Comparison of ENCODE assay signal across 8 cellular contexts in the genomic region with DNA sequence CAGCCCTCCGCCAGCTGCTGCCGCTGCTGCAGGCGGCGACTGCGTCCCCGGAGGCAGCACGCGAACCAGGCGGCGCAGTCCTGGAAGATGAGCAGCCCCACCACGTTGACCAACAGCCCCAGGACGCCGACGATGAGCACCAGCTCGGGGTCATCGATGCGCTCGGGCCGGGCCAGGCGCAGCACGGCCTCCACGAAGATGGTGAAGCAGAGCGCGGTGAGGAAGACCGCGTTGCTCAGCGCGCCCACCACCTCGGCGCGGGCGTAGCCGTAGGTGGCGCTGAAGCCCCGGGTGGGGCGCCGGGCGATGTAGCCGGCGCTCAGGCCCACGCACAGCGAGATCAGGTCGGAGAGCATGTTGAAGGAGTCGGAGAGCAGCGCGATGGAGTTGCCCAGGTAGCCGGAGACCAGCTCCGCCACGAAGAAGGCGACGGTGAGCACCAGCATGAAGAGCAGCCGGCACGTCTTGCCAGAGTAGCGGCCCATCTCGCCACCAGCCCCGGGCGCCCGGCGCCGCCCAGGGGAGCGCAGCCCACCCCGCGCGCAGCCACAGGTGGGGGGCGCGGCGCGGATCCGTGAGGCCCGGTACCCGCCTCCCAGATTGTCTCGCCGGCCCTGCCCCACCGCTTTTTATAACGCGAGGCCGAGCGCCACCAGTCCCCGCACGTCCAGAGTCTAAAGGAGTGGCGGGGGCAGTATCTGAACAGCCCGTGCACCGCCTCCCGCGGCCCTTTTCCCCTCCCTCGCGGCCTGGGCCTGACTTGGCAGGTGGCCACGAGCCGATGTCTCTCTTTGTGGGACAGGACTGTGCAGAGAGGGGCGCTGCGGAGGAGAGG. TPM values are rescaled to one million over a fixed set of nuclear protein-coding genes. Genes with fewer than 3 reads are reported as not detected.
DNase-seq lines count a peak whose midpoint lies in the region; ATAC-seq and TF ChIP-seq lines count a peak whose summit lies in the region.

A gene (minus strand): TSS at position 602 of the 835 bp plus-strand sequence. CDS start 117 bp downstream, at position 485.

- H3K4me2 ChIP-seq in MM.1S (ENCODE audit: low read depth, low read length), result peak within 1 kb of the TSS; percentile 51; the same call in 1 of the 2 replicates

- H2AFZ ChIP-seq in MM.1S (ENCODE audit: low read length), result peak within 1 kb of the TSS; percentile 51; the same call in 1 of the 2 replicates

- in situ Hi-C loops in astrocyte of the spinal cord (cut with HindIII; ENCODE audit: low sequenced_read_pairs), result no loop called here

- ATAC-seq in HG02840 (IDR thresholded peaks at IDR 0.05; ENCODE audit: low FRiP score, unreplicated experiment), result no peak

- H4K20me1 ChIP-seq in MM.1S (ENCODE audit: insufficient read depth, low read length), result no peaks in the 10 kb centered on the region

- TF ChIP-seq CTCF in MM.1S (IDR thresholded peaks at IDR 0.05; ENCODE audit: low read length) (no peak), astrocyte of the spinal cord (IDR thresholded peaks at IDR 0.05; ENCODE audit: low read depth, low read length) (no peak)

- no peaks in the 10 kb centered on the region for H3K9me2 ChIP-seq in MM.1S (replicated peaks; ENCODE audit: insufficient read depth, low read length)

- no peak within 1 kb of the TSS for H3K27ac ChIP-seq in MM.1S (ENCODE audit: low read length)
- no peak within 1 kb of the TSS for H3K27ac ChIP-seq in skeletal muscle tissue (ENCODE audit: low read depth, low read length)
- no peak within 1 kb of the TSS for H3K27ac ChIP-seq in SJCRH30

- H3K9ac ChIP-seq in MM.1S (ENCODE audit: low read length) (no peak within 1 kb of the TSS), skeletal muscle tissue (ENCODE audit: low read depth in 1 of 3, low read length in 3 of 3) (peak within 1 kb of the TSS in 1 of 3 donors; percentile 16)

- peak; percentile 23 for DNase-seq in stimulated activated CD4-positive, alpha-beta T cell treated with anti-CD3 and anti-CD28 coated beads, Interleukin-15, amount 100 ng/mL, for 24 hours
- no peak for DNase-seq in stimulated activated CD4-positive, alpha-beta T cell treated with anti-CD3 and anti-CD28 coated beads, Interleukin-4, amount 100 ng/mL, for 24 hours
- DNase-seq in MM.1S (no peak), astrocyte of the spinal cord (ENCODE audit: low read depth, low spot score) (no peak), iPS-NIHi7 (ENCODE audit: extremely low spot score) (peak; percentile 62), SJCRH30 (no peak)

- no peaks in the 10 kb centered on the region for H3K27me3 ChIP-seq in MM.1S (replicated peaks; ENCODE audit: insufficient read depth, low read length)
- H3K27me3 ChIP-seq in skeletal muscle tissue (ENCODE audit: control insufficient read depth in 3 of 3, insufficient read depth in 3 of 3, low read length in 3 of 3), result peaks cover 21 to 32% (median 27%) of the 10 kb centered on the region in 3 donors
- no peaks in the 10 kb centered on the region for H3K27me3 ChIP-seq in SJCRH30

- H3K36me3 ChIP-seq in MM.1S (replicated peaks; ENCODE audit: insufficient read depth, low read length), result no peaks in the 10 kb centered on the region
- no peaks in the 10 kb centered on the region for H3K36me3 ChIP-seq in skeletal muscle tissue (ENCODE audit: control insufficient read depth in 3 of 3, insufficient read depth in 3 of 3, low read length in 3 of 3)
- H3K36me3 ChIP-seq in SJCRH30, result no peaks in the 10 kb centered on the region

- H3K9me3 ChIP-seq in MM.1S (replicated peaks; ENCODE audit: insufficient read depth, low read length), result no peaks in the 10 kb centered on the region
- no peaks in the 10 kb centered on the region for H3K9me3 ChIP-seq in skeletal muscle tissue (ENCODE audit: control insufficient read depth in 3 of 3, low read length in 3 of 3)
- H3K9me3 ChIP-seq in SJCRH30 (replicated peaks), result no peaks in the 10 kb centered on the region; the same call in 1 of the 2 replicates

- H3K4me1 ChIP-seq in MM.1S (ENCODE audit: low read length), result no peaks in the 10 kb centered on the region
- peaks cover 2 to 7% (median 6%) of the 10 kb centered on the region in 3 donors for H3K4me1 ChIP-seq in skeletal muscle tissue (ENCODE audit: control insufficient read depth in 3 of 3, insufficient read depth in 3 of 3, low read length in 3 of 3)
- H3K4me1 ChIP-seq in SJCRH30, result no peaks in the 10 kb centered on the region

- H3K4me3 ChIP-seq in MM.1S (ENCODE audit: low read length) (peak within 1 kb of the TSS; percentile 22; the same call in 1 of the 2 replicates), astrocyte of the spinal cord (ENCODE audit: low read depth, low read length) (peak within 1 kb of the TSS; percentile 41), skeletal muscle tissue (ENCODE audit: low read length in 3 of 3) (peak within 1 kb of the TSS; percentile 49 to 60 (median 52)), SJCRH30 (no peak within 1 kb of the TSS)

- no peaks in the 10 kb centered on the region for H3F3A ChIP-seq in MM.1S (ENCODE audit: insufficient read depth, low read length)

- H3K79me2 ChIP-seq in MM.1S (ENCODE audit: low read length), result no peaks in the 10 kb centered on the region

RNA-seq across cellular contexts. Expression of the gene that starts here (rescaled TPM):
- 1.0 TPM for total RNA-seq in skeletal muscle tissue
- not detected in 2 replicates for total RNA-seq in SJCRH30 (2014; rRNA removed; shearing (Covaris generic))

Comparison
In these comparisons a context has a peak if more than half of its experiments do, and no peak if none do; other contexts are left out.
1. DNase-seq: peak in stimulated activated CD4-positive, alpha-beta T cell treated with anti-CD3 and anti-CD28 coated beads, Interleukin-15, amount 100 ng/mL, for 24 hours (single experiment) and iPS-NIHi7 (single experiment); none in stimulated activated CD4-positive, alpha-beta T cell treated with anti-CD3 and anti-CD28 coated beads, Interleukin-4, amount 100 ng/mL, for 24 hours (single experiment), MM.1S (single experiment), astrocyte of the spinal cord (single experiment) and SJCRH30 (0 of 2).